In genomic region chr3:156675744-156676466, GRCh38 we compare ENCODE assay signal across 9 cellular contexts. TPM values are rescaled to one million over a fixed set of nuclear protein-coding genes. Genes with fewer than 3 reads are reported as not detected.
DNase-seq lines count a peak whose midpoint lies in the region; ATAC-seq, FAIRE-seq and TF ChIP-seq lines count a peak whose summit lies in the region.
"Had no signal": no experiment of that assay in that cellular context is flagged by ENCODE, and none has a peak within 500 bp of the region (broad histone marks: within the 10 kb centered on the region; RNA-seq: fewer than 3 reads in every experiment).

No MANE protein-coding gene starts in this region.

- no peaks in the 10 kb centered on the region for H3K9me2 ChIP-seq in DOHH2 (replicated peaks; ENCODE audit: control insufficient read depth, low read length)
- no peaks in the 10 kb centered on the region for H3K9me2 ChIP-seq in Loucy (replicated peaks; ENCODE audit: low read depth, low read length)
- H3K9me2 ChIP-seq in SU-DHL-6 (replicated peaks; ENCODE audit: insufficient read depth, low read length), result no peaks in the 10 kb centered on the region

- peaks cover 58% of the 10 kb centered on the region for H3K4me1 Mint-ChIP-seq in brain

- H2AFZ ChIP-seq in Loucy (ENCODE audit: low read length) (peak overlapping the region; percentile 58; the same call in 1 of the 2 replicates), SU-DHL-6 (ENCODE audit: low read depth, low read length, severe bottlenecking) (no peak overlapping the region), keratinocyte (ENCODE audit: control insufficient read depth, low read length) (no peak overlapping the region)

- H3K79me2 ChIP-seq in DOHH2 (ENCODE audit: control insufficient read depth, low read length), result peaks cover 65% of the 10 kb centered on the region
- peaks cover 51% of the 10 kb centered on the region for H3K79me2 ChIP-seq in Loucy (ENCODE audit: insufficient read depth, low read length)
- H3K79me2 ChIP-seq in SU-DHL-6 (ENCODE audit: insufficient read depth, low read length), result peaks cover 65% of the 10 kb centered on the region
- peaks cover 66% of the 10 kb centered on the region for H3K79me2 ChIP-seq in keratinocyte (ENCODE audit: control insufficient read depth, insufficient read depth, low read length)

- H3K27me3 ChIP-seq in DOHH2 (ENCODE audit: control insufficient read depth, low read length) (no peaks in the 10 kb centered on the region), Loucy (ENCODE audit: insufficient read depth, low read length, poor library complexity, severe bottlenecking) (no peaks in the 10 kb centered on the region), SU-DHL-6 (ENCODE audit: low read length) (no peaks in the 10 kb centered on the region), keratinocyte (ENCODE audit: control insufficient read depth, extremely low read depth, insufficient read depth, low read length) (no peaks in the 10 kb centered on the region)

- H3K27ac ChIP-seq in DOHH2 (ENCODE audit: low read depth, low read length) (peak overlapping the region; percentile 81), SU-DHL-6 (ENCODE audit: low read depth, low read length) (peak overlapping the region; percentile 83), keratinocyte (ENCODE audit: control insufficient read depth, insufficient read depth, low read length) (peak overlapping the region; percentile 85)

- peaks cover 26% of the 10 kb centered on the region for H3K36me3 Mint-ChIP-seq in brain

- H3K27me3 Mint-ChIP-seq in brain, result peaks cover 7% of the 10 kb centered on the region

- H3K4me3 ChIP-seq in DOHH2 (ENCODE audit: low read length) (peak overlapping the region; percentile 91), Loucy (ENCODE audit: low read length, poor library complexity, severe bottlenecking) (peak overlapping the region; percentile 85), SU-DHL-6 (ENCODE audit: insufficient read depth, low read length, poor library complexity, severe bottlenecking) (peak overlapping the region; percentile 94), keratinocyte (ENCODE audit: control insufficient read depth in 2 of 3, extremely low read depth in 1 of 3, insufficient read depth in 2 of 3, low read depth in 1 of 3, low read length in 3 of 3) (peak overlapping the region; percentile 67 to 93 (median 88))

- peak; percentile 77 for DNase-seq in keratinocyte (ENCODE audit: low read depth, low spot score)
- DNase-seq in stimulated activated CD4-positive, alpha-beta T cell treated with anti-CD3 and anti-CD28 coated beads, Interleukin-2, amount 100 ng/mL, for 4 hours (ENCODE audit: low read depth), result peak; percentile 5

- peak overlapping the region; percentile 40 to 93 (median 90) for H3K27ac Mint-ChIP-seq in brain

- peaks cover 57% of the 10 kb centered on the region for H3K4me1 ChIP-seq in DOHH2 (ENCODE audit: control insufficient read depth, low read length)
- peaks cover 54% of the 10 kb centered on the region for H3K4me1 ChIP-seq in Loucy (ENCODE audit: insufficient read depth, low read length, poor library complexity, severe bottlenecking)
- peaks cover 47% of the 10 kb centered on the region for H3K4me1 ChIP-seq in keratinocyte (ENCODE audit: control insufficient read depth, extremely low read depth, insufficient read depth, low read length)

- H3K9me3 ChIP-seq in DOHH2 (ENCODE audit: control insufficient read depth, insufficient read depth, low read length), result no peaks in the 10 kb centered on the region
- no peaks in the 10 kb centered on the region for H3K9me3 ChIP-seq in Loucy (ENCODE audit: insufficient read depth, low read depth, low read length)
- no peaks in the 10 kb centered on the region for H3K9me3 ChIP-seq in SU-DHL-6 (ENCODE audit: insufficient read depth, low read length)
- no peaks in the 10 kb centered on the region for H3K9me3 ChIP-seq in keratinocyte (ENCODE audit: control insufficient read depth, low read depth, low read length)

- H4K20me1 ChIP-seq in DOHH2 (ENCODE audit: control insufficient read depth, insufficient read depth, low read depth, low read length) (peaks cover 44% of the 10 kb centered on the region), Loucy (ENCODE audit: insufficient read depth, low read length, poor library complexity, severe bottlenecking) (peaks cover 54% of the 10 kb centered on the region), SU-DHL-6 (ENCODE audit: low read depth, low read length) (peaks cover 53% of the 10 kb centered on the region), keratinocyte (ENCODE audit: control insufficient read depth, extremely low read depth, insufficient read depth, low read length) (peaks cover 14% of the 10 kb centered on the region)

- peaks cover 0 to 7% (median 0%) of the 10 kb centered on the region in 5 experiments for H3K9me3 Mint-ChIP-seq in brain

- peaks cover 6% of the 10 kb centered on the region for H3F3A ChIP-seq in DOHH2 (ENCODE audit: control insufficient read depth, insufficient read depth)
- no peaks in the 10 kb centered on the region for H3F3A ChIP-seq in Loucy (ENCODE audit: low read depth)
- peaks cover 24% of the 10 kb centered on the region for H3F3A ChIP-seq in SU-DHL-6 (ENCODE audit: insufficient read depth)

- H3K9ac ChIP-seq in Loucy (ENCODE audit: low read depth, low read length, poor library complexity, severe bottlenecking) (peak overlapping the region; percentile 80), SU-DHL-6 (ENCODE audit: low read length) (peak overlapping the region; percentile 97), keratinocyte (ENCODE audit: control insufficient read depth, extremely low read depth, insufficient read depth, low read length) (peak overlapping the region; percentile 86)

- TF ChIP-seq CTCF in DOHH2 (IDR thresholded peaks at IDR 0.05; ENCODE audit: low read depth, low read length, poor library complexity, severe bottlenecking), result no peak
- no peak for TF ChIP-seq CTCF in Loucy (conservative IDR thresholded peaks at IDR 0.05; ENCODE audit: low read length)
- no peak for TF ChIP-seq CTCF in SU-DHL-6 (IDR thresholded peaks at IDR 0.05; ENCODE audit: insufficient read depth, low read length, poor library complexity, severe bottlenecking)
- TF ChIP-seq CTCF in brain (conservative IDR thresholded peaks at IDR 0.05), result peak in 1 of 2 experiments; percentile 13
- no peak for TF ChIP-seq CTCF in keratinocyte (optimal IDR thresholded peaks at IDR 0.05 in 1 of 3, IDR thresholded peaks at IDR 0.05 in 1 of 3, conservative IDR thresholded peaks at IDR 0.05 in 1 of 3; ENCODE audit: extremely low read depth in 1 of 3, insufficient read depth in 2 of 3, low read length in 3 of 3)

- peak overlapping the region; percentile 64 for H3K4me2 ChIP-seq in DOHH2 (ENCODE audit: low read length)
- H3K4me2 ChIP-seq in Loucy (ENCODE audit: low read depth, low read length, poor library complexity, severe bottlenecking), result peak overlapping the region; percentile 85
- H3K4me2 ChIP-seq in SU-DHL-6 (ENCODE audit: low read depth, low read length, poor library complexity, severe bottlenecking), result peak overlapping the region; percentile 96
- peak overlapping the region; percentile 86 for H3K4me2 ChIP-seq in keratinocyte (ENCODE audit: control insufficient read depth, extremely low read depth, insufficient read depth, low read depth, low read length)

- peak overlapping the region; percentile 87 to 98 (median 95) for H3K4me3 Mint-ChIP-seq in brain

- ATAC-seq in GM18868 (IDR thresholded peaks at IDR 0.05; ENCODE audit: unreplicated experiment) (no peak), HG02623 (IDR thresholded peaks at IDR 0.05; ENCODE audit: unreplicated experiment) (no peak)

- dilution Hi-C loops in keratinocyte (cut with MboI; ENCODE audit: extremely low pct_ligation_motif_present, low sequenced_read_pairs), result no loop called here

- peak; percentile 90 for FAIRE-seq in keratinocyte (lab: Jason Lieb, UNC)
- FAIRE-seq: colon had no signal

- H3K36me3 ChIP-seq in DOHH2 (ENCODE audit: control insufficient read depth, low read length) (peaks cover 64% of the 10 kb centered on the region), Loucy (ENCODE audit: insufficient read depth, low read length) (peaks cover 7% of the 10 kb centered on the region; the same call in 1 of the 2 replicates), SU-DHL-6 (ENCODE audit: low read length) (peaks cover 40% of the 10 kb centered on the region), keratinocyte (ENCODE audit: control insufficient read depth in 2 of 2, extremely low read depth in 1 of 2, insufficient read depth in 2 of 2, low read length in 2 of 2) (peaks cover 6 to 26% of the 10 kb centered on the region in 2 experiments)

- H3K9me1 ChIP-seq in keratinocyte (ENCODE audit: control insufficient read depth, extremely low read depth, insufficient read depth, low read length), result no peaks in the 10 kb centered on the region

RNA-seq across cellular contexts. Expression of gene TIPARP, which starts 1.5 kb away (rescaled TPM):
- polyA plus RNA-seq in brain (ENCODE audit: insufficient read depth, low read depth, low replicate concordance) (10.7 TPM), keratinocyte (41.5 to 62.0 TPM (median 44.6 TPM) in 3 replicates)
- 22.3 TPM for polyA plus RNA-seq in keratinocyte (2011; ENCODE audit: low read depth)
- 24.6 and 53.9 TPM in 2 replicates for polyA plus RNA-seq in keratinocyte (2011; cell fraction: cytosol; rRNA removed)
- 42.8 and 54.5 TPM in 2 replicates for polyA plus RNA-seq in keratinocyte (2011; cell fraction: nucleus; rRNA removed)
- polyA plus RNA-seq in keratinocyte (2012; ENCODE audit: low replicate concordance), result 42.8 and 45.7 TPM in 2 replicates
- polyA minus RNA-seq in keratinocyte, result 45.3 to 110 TPM (median 47.2 TPM) in 3 replicates
- 21.5 TPM for polyA minus RNA-seq in keratinocyte (2011; cell fraction: cytosol; rRNA and poly(A)+ RNA removed)
- 50.3 and 114 TPM in 2 replicates for polyA minus RNA-seq in keratinocyte (2011; cell fraction: nucleus; rRNA and poly(A)+ RNA removed)
